ENCODE assay signal across 8 cellular contexts in the genomic region with DNA sequence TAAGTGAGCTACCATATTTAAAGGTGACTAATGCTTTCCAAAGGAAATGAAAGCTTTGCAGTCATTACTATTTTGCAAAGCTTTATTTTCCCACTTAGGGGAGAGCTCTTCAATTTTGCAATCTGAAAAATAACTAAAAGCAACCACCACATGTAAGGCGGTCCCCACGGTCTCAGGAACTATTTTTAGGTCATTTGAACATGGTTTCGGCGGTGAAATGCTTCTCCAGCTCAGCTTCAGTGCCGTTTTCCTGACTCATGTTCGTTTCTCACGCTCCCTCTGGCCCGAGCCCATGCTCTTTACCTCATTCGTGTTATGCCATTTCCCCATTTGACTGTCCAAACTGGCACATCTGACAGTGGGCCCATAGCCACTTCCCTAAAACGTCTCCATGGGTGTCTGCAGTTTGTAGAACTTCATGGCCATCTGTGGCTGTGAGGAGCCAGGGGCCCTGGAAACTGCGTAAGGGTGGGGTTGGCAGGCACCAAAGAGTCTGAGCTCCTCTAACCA. TPM values are rescaled to one million over a fixed set of nuclear protein-coding genes. Genes with fewer than 3 reads are reported as not detected.
DNase-seq lines count a peak whose midpoint lies in the region; ATAC-seq and TF ChIP-seq lines count a peak whose summit lies in the region.

No MANE protein-coding gene starts in this region.

- H3K27ac ChIP-seq in heart left ventricle = peak overlapping the region in 6 of 12 donors; percentile 13 to 73 (median 59)

- intact Hi-C loops in activated CD8-positive, alpha-beta T cell treated with anti-CD3 and anti-CD28 coated beads for 36 hours (cut with micrococcal nuclease) = no loop called here
- intact Hi-C loops in heart left ventricle (cut with DNase I) = no loop called here

- H3K36me3 Mint-ChIP-seq in activated CD8-positive, alpha-beta T cell treated with anti-CD3 and anti-CD28 coated beads for 36 hours (ENCODE audit: low read depth) = peaks cover 7% of the 10 kb centered on the region

- DNase-seq in AG10803 (ENCODE audit: low read depth) (peak; percentile 97), heart left ventricle (peak; percentile 58 to 75 (median 72)), DMS114 treated with DMSO at 0.1 percent for 48 hours (lab: John Stamatoyannopoulos, UW; ENCODE audit: unreplicated experiment) (no peak)
- peak; percentile 87 for DNase-seq in activated CD8-positive, alpha-beta T cell treated with anti-CD3 and anti-CD28 coated beads for 36 hours
- DNase-seq in stimulated activated CD4-positive, alpha-beta T cell treated with anti-CD3 and anti-CD28 coated beads, Interleukin-4, amount 100 ng/mL, for 4 hours = peak; percentile 49 to 52

- H3K9me3 ChIP-seq in heart left ventricle = no peaks in the 10 kb centered on the region

- no peaks in the 10 kb centered on the region for H3K36me3 ChIP-seq in heart left ventricle

- CTCF ChIA-PET in activated CD8-positive, alpha-beta T cell treated with anti-CD3 and anti-CD28 coated beads for 36 hours (lab: Charles Lee) = interaction anchor here (0.7 to 3.3 kb wide), 7 partner anchors 10 to 558 kb away, joined by 3 to 18 read pairs (median 5); partner anchors contain the start of gene EDN1

- POLR2A ChIA-PET in activated CD8-positive, alpha-beta T cell treated with anti-CD3 and anti-CD28 coated beads for 36 hours (lab: Charles Lee) = interaction anchor here (0.7 to 8.0 kb wide), 9 partner anchors 9 to 282 kb away, joined by 3 to 122 read pairs (median 4); no protein-coding TSS in a partner anchor

- peaks cover 0 to 29% (median 0%) of the 10 kb centered on the region in 12 donors for H3K4me1 ChIP-seq in heart left ventricle

- H3K27ac Mint-ChIP-seq in activated CD8-positive, alpha-beta T cell treated with anti-CD3 and anti-CD28 coated beads for 36 hours = peak overlapping the region; percentile 94

- no peaks in the 10 kb centered on the region for H3K27me3 ChIP-seq in heart left ventricle

- TF ChIP-seq POLR2A in GM19193 (IDR thresholded peaks at IDR 0.05; ENCODE audit: extremely low read depth, insufficient read depth, insufficient read length) = peak; percentile 48
- TF ChIP-seq POLR2A in heart left ventricle (IDR thresholded peaks at IDR 0.05) = no peak

- peak overlapping the region; percentile 25 for H3K4me3 ChIP-seq in AG10803 (ENCODE audit: low read length)
- H3K4me3 ChIP-seq in heart left ventricle = no peak overlapping the region

- no peaks in the 10 kb centered on the region for H3K9me3 Mint-ChIP-seq in activated CD8-positive, alpha-beta T cell treated with anti-CD3 and anti-CD28 coated beads for 36 hours

- TF ChIP-seq CTCF in AG10803 (conservative IDR thresholded peaks at IDR 0.05; ENCODE audit: low read length) = no peak
- no peak for TF ChIP-seq CTCF in activated CD8-positive, alpha-beta T cell treated with anti-CD3 and anti-CD28 coated beads for 36 hours (IDR thresholded peaks at IDR 0.05)
- no peak for TF ChIP-seq CTCF in heart left ventricle (IDR thresholded peaks at IDR 0.05)

- ATAC-seq in HG03354 (IDR thresholded peaks at IDR 0.05; ENCODE audit: poor library complexity, severe bottlenecking, unreplicated experiment) (peak; percentile 69), heart left ventricle (peak; percentile 71 to 92 (median 90)), GM19324 (IDR thresholded peaks at IDR 0.05; ENCODE audit: low FRiP score, unreplicated experiment) (no peak)
- ATAC-seq in activated CD8-positive, alpha-beta T cell treated with anti-CD3 and anti-CD28 coated beads for 36 hours = peak; percentile 49

- 63 to 75% (median 68%) methylated on average over 11 of the region's 11 CpGs for WGBS in heart left ventricle, 4 donors

- H3K4me1 Mint-ChIP-seq in activated CD8-positive, alpha-beta T cell treated with anti-CD3 and anti-CD28 coated beads for 36 hours (ENCODE audit: low read depth) = peaks cover 62% of the 10 kb centered on the region

- H3K4me3 Mint-ChIP-seq in activated CD8-positive, alpha-beta T cell treated with anti-CD3 and anti-CD28 coated beads for 36 hours = peak overlapping the region; percentile 5

- no peaks in the 10 kb centered on the region for H3K27me3 Mint-ChIP-seq in activated CD8-positive, alpha-beta T cell treated with anti-CD3 and anti-CD28 coated beads for 36 hours

RNA-seq across cellular contexts. Expression of gene ADTRP, which starts 46.5 kb away (rescaled TPM):
- total RNA-seq in activated CD8-positive, alpha-beta T cell treated with anti-CD3 and anti-CD28 coated beads for 36 hours = 10 to 100 TPM; 20.0 to 21.9 TPM
- total RNA-seq in heart left ventricle = under 1 TPM in 3 of 9 donors, not detected in 6; 0.43 to 0.85 (median 0.48) TPM
- under 1 TPM in 1 of 2 donors, not detected in 1; 0.26 TPM for polyA plus RNA-seq in heart left ventricle

Comparison
In these comparisons a context has a peak if more than half of its experiments do, and no peak if none do; other contexts are left out.
1. RNA of gene ADTRP, which starts 46.5 kb away (total RNA-seq): 20.0 to 21.9 TPM in activated CD8-positive, alpha-beta T cell treated with anti-CD3 and anti-CD28 coated beads for 36 hours; 0.43 to 0.85 TPM in heart left ventricle; every median in the first group is over 10 times any median in the second.